In the genomic region with DNA sequence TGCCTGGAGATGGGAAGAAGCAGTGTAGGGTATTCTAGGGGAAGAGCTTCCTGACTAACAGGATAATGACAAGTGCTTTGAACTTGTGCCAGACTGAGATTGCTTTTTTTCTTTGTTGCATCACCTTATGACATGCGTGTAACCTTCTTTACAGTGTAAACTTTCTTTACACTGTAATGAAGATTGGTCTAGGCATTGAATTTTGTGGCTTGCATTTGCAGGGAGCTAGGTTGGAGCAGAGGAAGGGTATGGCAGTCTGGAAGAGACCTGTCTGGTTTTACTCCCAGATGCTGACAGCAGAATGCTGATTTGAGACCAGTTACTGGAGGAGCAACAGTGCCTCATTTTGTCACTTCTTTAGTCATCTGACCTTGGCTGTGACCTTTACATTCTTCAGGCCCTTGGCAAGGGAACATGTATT, we compare ENCODE assay signal across 1 cellular context.
TF ChIP-seq lines count a peak whose summit lies in the region.

No MANE protein-coding gene starts in this region.

TF ChIP-seq in A549, 52 proteins besides CTCF, POLR2A, EP300 and RAD21 (continued from another document):
- TF ChIP-seq, protein P1, sequence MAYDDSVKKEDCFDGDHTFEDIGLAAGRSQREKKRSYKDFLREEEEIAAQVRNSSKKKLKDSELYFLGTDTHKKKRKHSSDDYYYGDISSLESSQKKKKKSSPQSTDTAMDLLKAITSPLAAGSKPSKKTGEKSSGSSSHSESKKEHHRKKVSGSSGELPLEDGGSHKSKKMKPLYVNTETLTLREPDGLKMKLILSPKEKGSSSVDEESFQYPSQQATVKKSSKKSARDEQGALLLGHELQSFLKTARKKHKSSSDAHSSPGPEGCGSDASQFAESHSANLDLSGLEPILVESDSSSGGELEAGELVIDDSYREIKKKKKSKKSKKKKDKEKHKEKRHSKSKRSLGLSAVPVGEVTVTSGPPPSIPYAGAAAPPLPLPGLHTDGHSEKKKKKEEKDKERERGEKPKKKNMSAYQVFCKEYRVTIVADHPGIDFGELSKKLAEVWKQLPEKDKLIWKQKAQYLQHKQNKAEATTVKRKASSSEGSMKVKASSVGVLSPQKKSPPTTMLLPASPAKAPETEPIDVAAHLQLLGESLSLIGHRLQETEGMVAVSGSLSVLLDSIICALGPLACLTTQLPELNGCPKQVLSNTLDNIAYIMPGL (CRISPR knock-in tag; IDR thresholded peaks at IDR 0.05; ENCODE audit: borderline replicate concordance) = no peak
